Comparison of ENCODE assay signal across 1 cellular context in the genomic region with DNA sequence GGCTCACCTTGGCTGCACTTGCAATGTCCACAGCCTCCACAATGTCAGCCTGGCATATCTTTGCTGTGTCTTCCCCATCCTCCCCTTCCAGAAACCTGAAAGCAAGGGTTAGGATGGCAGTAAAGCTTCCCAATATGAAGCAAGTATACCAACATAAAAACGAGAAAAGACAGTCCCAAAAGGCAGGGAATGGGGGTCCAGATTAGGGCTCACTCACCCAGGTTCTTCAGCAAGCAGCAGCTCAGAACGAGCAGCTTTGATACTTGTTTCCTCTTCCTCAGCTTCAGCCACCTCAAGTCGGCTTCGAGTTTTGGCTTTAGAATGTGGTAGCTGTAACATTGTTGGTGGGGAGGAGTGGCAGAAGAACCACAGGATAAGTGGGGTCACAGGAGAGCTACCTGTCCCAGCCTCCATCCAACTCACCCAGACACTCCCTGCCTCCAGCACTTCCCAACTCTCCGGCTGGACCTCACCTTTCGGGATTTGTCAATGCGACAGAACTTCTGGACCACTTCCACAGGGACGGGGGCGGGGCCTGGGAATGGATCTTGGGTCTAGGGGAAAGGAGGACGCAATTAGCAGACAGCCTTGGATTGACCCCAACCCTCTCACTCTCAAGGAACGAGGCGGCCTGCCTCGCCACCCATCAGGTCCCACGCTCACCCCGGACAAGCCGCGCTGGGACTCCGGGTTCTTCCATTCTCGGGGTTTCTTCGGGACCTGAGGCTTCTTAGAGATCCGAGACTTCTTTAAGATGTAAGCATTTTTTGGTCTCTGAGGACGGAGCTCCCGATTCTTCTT.
A peak's percentile ranks its signal among the peaks of the same experiment; 100 is the strongest.
TF ChIP-seq lines count a peak whose summit lies in the region.

No MANE protein-coding gene starts in this region.

TF ChIP-seq in HepG2, 621 proteins besides CTCF, POLR2A, EP300 and RAD21 (continued from another document and continues in another):
- TF ChIP-seq ZNF142 (CRISPR knock-in tag; IDR thresholded peaks at IDR 0.05) (no peak), MED13 (CRISPR knock-in tag; IDR thresholded peaks at IDR 0.05) (no peak), PLRG1 (conservative IDR thresholded peaks at IDR 0.05) (no peak), MYPOP (CRISPR knock-in tag; IDR thresholded peaks at IDR 0.05) (no peak), ZNF615 (CRISPR knock-in tag; IDR thresholded peaks at IDR 0.05; ENCODE audit: borderline replicate concordance) (no peak), EZH2 (conservative IDR thresholded peaks at IDR 0.05; ENCODE audit: low read depth, low read length) (no peak), HDAC2 (CRISPR knock-in tag; IDR thresholded peaks at IDR 0.05) (no peak), HMG20B (CRISPR knock-in tag; conservative IDR thresholded peaks at IDR 0.05) (no peak), ZNF12 (CRISPR knock-in tag; IDR thresholded peaks at IDR 0.05) (no peak), MEF2D (CRISPR knock-in tag; IDR thresholded peaks at IDR 0.05) (no peak), ZNF775 (CRISPR knock-in tag; IDR thresholded peaks at IDR 0.05; ENCODE audit: borderline replicate concordance) (no peak), ZNF550 (CRISPR knock-in tag; IDR thresholded peaks at IDR 0.05; ENCODE audit: borderline replicate concordance) (no peak), ARNT2 (CRISPR knock-in tag; IDR thresholded peaks at IDR 0.05; ENCODE audit: low read depth) (peak; percentile 18; the same call in 1 of the 2 replicates), CCDC6 (CRISPR knock-in tag; IDR thresholded peaks at IDR 0.05) (no peak), ZSCAN31 (CRISPR knock-in tag; IDR thresholded peaks at IDR 0.05; ENCODE audit: low read depth) (0 out of 2 replicates have a peak, but pooled peaks have one; percentile 18), RARG (CRISPR knock-in tag; IDR thresholded peaks at IDR 0.05; ENCODE audit: low read depth) (no peak), XBP1 (CRISPR knock-in tag; IDR thresholded peaks at IDR 0.05) (no peak), ZFYVE20 (CRISPR knock-in tag; IDR thresholded peaks at IDR 0.05; ENCODE audit: borderline replicate concordance, low read depth) (no peak), RFX5 (IDR thresholded peaks at IDR 0.05; ENCODE audit: low read depth, low read length) (no peak), FOXP1 (IDR thresholded peaks at IDR 0.05) (no peak), FOXP1 (CRISPR knock-in tag; IDR thresholded peaks at IDR 0.05) (no peak), CBX1 (IDR thresholded peaks at IDR 0.05; ENCODE audit: low read depth) (no peak), HES4 (CRISPR knock-in tag; IDR thresholded peaks at IDR 0.05; ENCODE audit: borderline replicate concordance) (no peak), ZNF768 (CRISPR knock-in tag; IDR thresholded peaks at IDR 0.05) (no peak; the same call in 1 of the 2 replicates), ZFP91 (CRISPR knock-in tag; IDR thresholded peaks at IDR 0.05; ENCODE audit: borderline replicate concordance) (0 out of 2 replicates have a peak, but pooled peaks have one; percentile 6), ZNF781 (CRISPR knock-in tag; IDR thresholded peaks at IDR 0.05; ENCODE audit: borderline replicate concordance, not compliant biosample characterization) (no peak), ZNF337 (CRISPR knock-in tag; IDR thresholded peaks at IDR 0.05; ENCODE audit: borderline replicate concordance, low read depth) (no peak), ATRX (CRISPR knock-in tag; IDR thresholded peaks at IDR 0.05; ENCODE audit: borderline replicate concordance) (no peak), SIX4 (CRISPR knock-in tag; IDR thresholded peaks at IDR 0.05) (no peak), SNAPC4 (CRISPR knock-in tag; IDR thresholded peaks at IDR 0.05) (no peak), MXD1 (CRISPR knock-in tag; IDR thresholded peaks at IDR 0.05) (no peak), ZNF598 (CRISPR knock-in tag; IDR thresholded peaks at IDR 0.05; ENCODE audit: borderline replicate concordance) (no peak), GATAD1 (CRISPR knock-in tag; IDR thresholded peaks at IDR 0.05) (no peak), LBX2 (CRISPR knock-in tag; IDR thresholded peaks at IDR 0.05; ENCODE audit: borderline replicate concordance) (0 out of 2 replicates have a peak, but pooled peaks have one; percentile 60), MAFF (IDR thresholded peaks at IDR 0.05; ENCODE audit: low read depth, low read length) (no peak), MTA1 (CRISPR knock-in tag; IDR thresholded peaks at IDR 0.05; ENCODE audit: borderline replicate concordance) (no peak), HNRNPL (IDR thresholded peaks at IDR 0.05; ENCODE audit: low read depth, low read length) (no peak), ZNF292 (CRISPR knock-in tag; IDR thresholded peaks at IDR 0.05; ENCODE audit: borderline replicate concordance, low read depth) (no peak), HDAC6 (IDR thresholded peaks at IDR 0.05; ENCODE audit: low read depth, low read length) (no peak)
- TF ChIP-seq, protein P1, sequence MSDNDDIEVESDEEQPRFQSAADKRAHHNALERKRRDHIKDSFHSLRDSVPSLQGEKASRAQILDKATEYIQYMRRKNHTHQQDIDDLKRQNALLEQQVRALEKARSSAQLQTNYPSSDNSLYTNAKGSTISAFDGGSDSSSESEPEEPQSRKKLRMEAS (IDR thresholded peaks at IDR 0.05), result no peak
- TF ChIP-seq, protein P2, sequence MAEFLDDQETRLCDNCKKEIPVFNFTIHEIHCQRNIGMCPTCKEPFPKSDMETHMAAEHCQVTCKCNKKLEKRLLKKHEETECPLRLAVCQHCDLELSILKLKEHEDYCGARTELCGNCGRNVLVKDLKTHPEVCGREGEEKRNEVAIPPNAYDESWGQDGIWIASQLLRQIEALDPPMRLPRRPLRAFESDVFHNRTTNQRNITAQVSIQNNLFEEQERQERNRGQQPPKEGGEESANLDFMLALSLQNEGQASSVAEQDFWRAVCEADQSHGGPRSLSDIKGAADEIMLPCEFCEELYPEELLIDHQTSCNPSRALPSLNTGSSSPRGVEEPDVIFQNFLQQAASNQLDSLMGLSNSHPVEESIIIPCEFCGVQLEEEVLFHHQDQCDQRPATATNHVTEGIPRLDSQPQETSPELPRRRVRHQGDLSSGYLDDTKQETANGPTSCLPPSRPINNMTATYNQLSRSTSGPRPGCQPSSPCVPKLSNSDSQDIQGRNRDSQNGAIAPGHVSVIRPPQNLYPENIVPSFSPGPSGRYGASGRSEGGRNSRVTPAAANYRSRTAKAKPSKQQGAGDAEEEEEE (CRISPR knock-in tag; IDR thresholded peaks at IDR 0.05; ENCODE audit: borderline replicate concordance), result no peak
- TF ChIP-seq, protein P3, sequence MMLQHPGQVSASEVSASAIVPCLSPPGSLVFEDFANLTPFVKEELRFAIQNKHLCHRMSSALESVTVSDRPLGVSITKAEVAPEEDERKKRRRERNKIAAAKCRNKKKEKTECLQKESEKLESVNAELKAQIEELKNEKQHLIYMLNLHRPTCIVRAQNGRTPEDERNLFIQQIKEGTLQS (CRISPR knock-in tag; IDR thresholded peaks at IDR 0.05), result no peak
